ENCODE assay signal across 10 cellular contexts in the genomic region with DNA sequence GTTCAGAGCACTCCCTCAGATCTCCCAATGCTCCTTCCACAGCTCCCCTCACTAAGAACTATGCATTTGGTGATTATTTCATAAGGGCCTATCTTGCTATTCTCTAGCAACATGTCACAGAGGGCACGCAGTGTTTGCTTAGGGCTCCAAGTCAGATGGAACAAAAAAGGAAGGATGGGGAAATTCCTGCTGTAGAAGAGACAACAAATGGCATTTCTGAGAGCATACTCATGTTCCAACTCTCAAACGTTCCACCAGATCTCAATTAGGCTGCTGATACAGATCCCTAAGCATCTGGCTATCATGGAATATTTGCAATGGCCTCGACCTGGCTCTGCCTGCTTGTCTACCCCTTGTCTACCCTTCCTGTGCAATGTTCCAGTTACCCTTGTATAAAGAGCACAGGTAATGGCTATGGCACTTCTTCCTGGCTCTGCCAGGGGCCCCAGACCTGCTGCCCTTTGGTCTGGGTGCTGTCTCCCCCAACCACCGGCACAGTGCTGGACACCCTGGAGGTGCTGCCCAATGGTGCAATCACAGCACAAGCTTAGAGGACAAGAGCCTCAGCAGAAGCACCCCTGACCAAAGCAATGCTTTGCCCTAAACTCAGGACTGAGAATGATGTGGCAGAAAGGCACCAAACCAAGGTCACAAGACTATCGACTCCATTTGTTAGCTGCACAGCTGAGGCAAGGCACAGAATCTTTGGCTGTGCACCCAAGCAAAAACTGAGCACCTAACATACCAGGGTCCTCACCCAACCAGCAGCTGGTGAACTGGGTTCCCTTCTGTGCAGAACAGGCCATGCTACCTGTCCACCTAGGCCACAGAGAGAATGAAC. TPM values are rescaled to one million over a fixed set of nuclear protein-coding genes. Genes with fewer than 3 reads are reported as not detected.
A peak's percentile ranks its signal among the peaks of the same experiment; 100 is the strongest.
DNase-seq lines count a peak whose midpoint lies in the region; ATAC-seq and FAIRE-seq lines count a peak whose summit lies in the region.
"Had no signal": no experiment of that assay in that cellular context is flagged by ENCODE, and none has a peak within 500 bp of the region (broad histone marks: within the 10 kb centered on the region; RNA-seq: fewer than 3 reads in every experiment).

No MANE protein-coding gene starts in this region.

- peaks cover 68% of the 10 kb centered on the region for H3K79me2 ChIP-seq in GM23248 (ENCODE audit: insufficient read depth)

- H3K4me3 ChIP-seq in GM23248 (no peak overlapping the region), mesodermal cell (ENCODE audit: extremely low read depth, insufficient read depth, low read length, poor library complexity, severe bottlenecking) (no peak overlapping the region)

- no peaks in the 10 kb centered on the region for H3K9me3 ChIP-seq in GM23248 (ENCODE audit: low read depth)
- H3K9me3 ChIP-seq in mesodermal cell (ENCODE audit: control insufficient read depth, low read length): no peaks in the 10 kb centered on the region

- intact Hi-C loops in activated T-helper 2 cell treated with anti-CD3 and anti-CD28 coated beads, Interferon-gamma antibody, Interleukin-2, Interleukin-4, amounts not matched to agents 10 μg/mL and 5 μg/mL and 100 μg/mL, durations not matched to agents 14 hours and 24 hours and 36 hours (cut with micrococcal nuclease): loop anchor here (10.0 kb wide), 1 partner anchor 279 kb away; no protein-coding TSS in a partner anchor

- peak overlapping the region; percentile 23; the same call in 1 of the 2 replicates for H3K9ac ChIP-seq in GM23248

- WGBS in GM23248 (ENCODE audit: low coverage in 1 of 2, low lambda C conversion rate in 2 of 2, missing lambda C conversion rate in 2 of 2), 2 experiments: 43 to 49% methylated on average over 5 of the region's 5 CpGs
- WGBS in mesodermal cell (ENCODE audit: insufficient coverage in 2 of 2), 2 experiments: 55 to 60% methylated on average over 5 of the region's 5 CpGs

- no peaks in the 10 kb centered on the region for H3K9me2 ChIP-seq in GM23248 (ENCODE audit: insufficient read depth)

- FAIRE-seq in HTR-8/SVneo (lab: Jason Lieb, UNC): no peak
- FAIRE-seq: urothelium cell line had no signal

- no peak for ATAC-seq in activated naive CD8-positive, alpha-beta T cell treated with anti-CD3 and anti-CD28 coated beads, Interleukin-2, amount 50 U/mL, for 24 hours

- no peak overlapping the region for H2AFZ ChIP-seq in GM23248

- no peak overlapping the region for H3K4me2 ChIP-seq in GM23248 (ENCODE audit: unreplicated experiment)

- peak overlapping the region; percentile 39 for H3K27ac Mint-ChIP-seq in activated naive CD8-positive, alpha-beta T cell treated with anti-CD3 and anti-CD28 coated beads, Interleukin-2, amount 50 U/mL, for 24 hours
- no peak overlapping the region for H3K27ac Mint-ChIP-seq in activated T-helper 2 cell treated with anti-CD3 and anti-CD28 coated beads, Interferon-gamma antibody, Interleukin-2, Interleukin-4, amounts not matched to agents 10 μg/mL and 5 μg/mL and 100 μg/mL, durations not matched to agents 14 hours and 24 hours and 36 hours

- no peaks in the 10 kb centered on the region for H3K27me3 Mint-ChIP-seq in activated naive CD8-positive, alpha-beta T cell treated with anti-CD3 and anti-CD28 coated beads, Interleukin-2, amount 50 U/mL, for 24 hours
- no peaks in the 10 kb centered on the region for H3K27me3 Mint-ChIP-seq in activated T-helper 2 cell treated with anti-CD3 and anti-CD28 coated beads, Interferon-gamma antibody, Interleukin-2, Interleukin-4, amounts not matched to agents 10 μg/mL and 5 μg/mL and 100 μg/mL, durations not matched to agents 14 hours and 24 hours and 36 hours (ENCODE audit: low read depth)

- no peaks in the 10 kb centered on the region for H3K9me3 Mint-ChIP-seq in activated naive CD8-positive, alpha-beta T cell treated with anti-CD3 and anti-CD28 coated beads, Interleukin-2, amount 50 U/mL, for 24 hours
- H3K9me3 Mint-ChIP-seq in activated T-helper 2 cell treated with anti-CD3 and anti-CD28 coated beads, Interferon-gamma antibody, Interleukin-2, Interleukin-4, amounts not matched to agents 10 μg/mL and 5 μg/mL and 100 μg/mL, durations not matched to agents 14 hours and 24 hours and 36 hours: no peaks in the 10 kb centered on the region

- H3K4me3 Mint-ChIP-seq in activated naive CD8-positive, alpha-beta T cell treated with anti-CD3 and anti-CD28 coated beads, Interleukin-2, amount 50 U/mL, for 24 hours: peak overlapping the region; percentile 95
- H3K4me3 Mint-ChIP-seq in activated T-helper 2 cell treated with anti-CD3 and anti-CD28 coated beads, Interferon-gamma antibody, Interleukin-2, Interleukin-4, amounts not matched to agents 10 μg/mL and 5 μg/mL and 100 μg/mL, durations not matched to agents 14 hours and 24 hours and 36 hours (ENCODE audit: low read depth): no peak overlapping the region

- H3K27ac ChIP-seq in GM23248 (no peak overlapping the region), mesodermal cell (ENCODE audit: low read depth, low read length, severe bottlenecking) (peak overlapping the region; percentile 32)

- in situ Hi-C loops in GM23248 (cut with MboI): no loop called here

- no peaks in the 10 kb centered on the region for H3K27me3 ChIP-seq in GM23248 (replicated peaks; ENCODE audit: insufficient read depth)

- DNase-seq in NCI-H1694 treated with DMSO at 0.1 percent for 48 hours (lab: John Stamatoyannopoulos, UW) (peak; percentile 26), NCI-H1694 (lab: John Stamatoyannopoulos, UW) (no peak), GM23248 (peak; percentile 32), COLO829 (ENCODE audit: low spot score) (no peak), HTR-8/SVneo (ENCODE audit: insufficient read length, low spot score) (no peak)
- no peak for DNase-seq in activated naive CD8-positive, alpha-beta T cell treated with anti-CD3 and anti-CD28 coated beads, Interleukin-2, amount 50 U/mL, for 24 hours
- DNase-seq in activated T-helper 2 cell treated with anti-CD3 and anti-CD28 coated beads, Interferon-gamma antibody, Interleukin-2, Interleukin-4, amounts not matched to agents 10 μg/mL and 5 μg/mL and 100 μg/mL, durations not matched to agents 14 hours and 24 hours and 36 hours (ENCODE audit: low spot score): no peak
- DNase-seq: activated naive CD4-positive, alpha-beta T cell had no signal

- peaks cover 10% of the 10 kb centered on the region; the same call in 1 of the 2 replicates for H3F3A ChIP-seq in GM23248 (ENCODE audit: insufficient read depth)

- peaks cover 22% of the 10 kb centered on the region for H3K4me1 ChIP-seq in GM23248 (ENCODE audit: insufficient read depth)
- peaks cover 27% of the 10 kb centered on the region for H3K4me1 ChIP-seq in mesodermal cell (ENCODE audit: control insufficient read depth, insufficient read depth, low read length, poor library complexity, severe bottlenecking)

- H3K36me3 ChIP-seq in GM23248 (ENCODE audit: low read depth): peaks cover 10% of the 10 kb centered on the region
- H3K36me3 ChIP-seq in mesodermal cell (ENCODE audit: control insufficient read depth, insufficient read depth, low read length): peaks cover 34% of the 10 kb centered on the region

- peaks cover 61% of the 10 kb centered on the region for H3K4me1 Mint-ChIP-seq in activated naive CD8-positive, alpha-beta T cell treated with anti-CD3 and anti-CD28 coated beads, Interleukin-2, amount 50 U/mL, for 24 hours
- peaks cover 36% of the 10 kb centered on the region for H3K4me1 Mint-ChIP-seq in activated T-helper 2 cell treated with anti-CD3 and anti-CD28 coated beads, Interferon-gamma antibody, Interleukin-2, Interleukin-4, amounts not matched to agents 10 μg/mL and 5 μg/mL and 100 μg/mL, durations not matched to agents 14 hours and 24 hours and 36 hours (ENCODE audit: low read depth)

- H4K20me1 ChIP-seq in GM23248 (ENCODE audit: insufficient read depth): no peaks in the 10 kb centered on the region

- H3K36me3 Mint-ChIP-seq in activated naive CD8-positive, alpha-beta T cell treated with anti-CD3 and anti-CD28 coated beads, Interleukin-2, amount 50 U/mL, for 24 hours (ENCODE audit: low read depth): peaks cover 45% of the 10 kb centered on the region
- peaks cover 45% of the 10 kb centered on the region for H3K36me3 Mint-ChIP-seq in activated T-helper 2 cell treated with anti-CD3 and anti-CD28 coated beads, Interferon-gamma antibody, Interleukin-2, Interleukin-4, amounts not matched to agents 10 μg/mL and 5 μg/mL and 100 μg/mL, durations not matched to agents 14 hours and 24 hours and 36 hours (ENCODE audit: low read depth)

RNA-seq across cellular contexts. Expression of gene PARP1, which starts 3.6 kb away (rescaled TPM):
- 50.0 and 70.4 TPM in 2 replicates for total RNA-seq in GM23248 (2014; rRNA removed; shearing (Covaris generic))
- polyA plus RNA-seq in GM23248 (2016; fragmentation: Nextera tagmentation; extraction: Ambion mirVana): 46.2 and 53.4 TPM in 2 replicates
- polyA plus RNA-seq in mesodermal cell (2013, experiment 1 of 2): 131 TPM
- 119 TPM for polyA plus RNA-seq in mesodermal cell (2013, experiment 2 of 2)
- 194 and 197 TPM in 2 replicates for total RNA-seq in activated T-helper 2 cell treated with anti-CD3 and anti-CD28 coated beads, Interferon-gamma antibody, Interleukin-2, Interleukin-4, amounts not matched to agents 10 μg/mL and 5 μg/mL and 100 μg/mL, durations not matched to agents 14 hours and 24 hours and 36 hours

Comparison
In these comparisons a context has a peak if more than half of its experiments do, and no peak if none do; other contexts are left out.
1. DNase-seq: peak in NCI-H1694 treated with DMSO at 0.1 percent for 48 hours (single experiment) and GM23248 (single experiment); none in NCI-H1694 (single experiment), activated naive CD8-positive, alpha-beta T cell treated with anti-CD3 and anti-CD28 coated beads, Interleukin-2, amount 50 U/mL, for 24 hours (single experiment), activated T-helper 2 cell treated with anti-CD3 and anti-CD28 coated beads, Interferon-gamma antibody, Interleukin-2, Interleukin-4, amounts not matched to agents 10 μg/mL and 5 μg/mL and 100 μg/mL, durations not matched to agents 14 hours and 24 hours and 36 hours (single experiment), COLO829 (single experiment) and HTR-8/SVneo (single experiment).